Comparison of ENCODE assay signal across 7 cellular contexts in the genomic region with DNA sequence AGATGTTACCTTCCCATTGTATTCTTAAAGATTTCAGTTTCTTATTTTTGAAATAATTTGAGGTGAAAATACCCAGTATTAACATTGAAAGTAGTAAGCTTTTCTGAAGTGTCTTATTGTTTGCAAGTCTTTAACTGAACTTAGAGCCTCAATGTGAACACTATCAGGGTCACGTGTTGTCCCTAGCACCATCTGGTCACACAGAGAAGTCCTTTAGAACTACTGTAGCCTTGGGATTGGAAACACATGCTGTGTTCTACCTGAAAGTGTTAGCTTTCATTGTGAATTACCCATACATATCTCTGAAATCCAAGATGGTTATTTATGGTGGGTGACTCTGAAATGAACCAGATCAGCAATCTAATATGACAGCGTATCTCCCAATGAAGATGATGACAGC.
DNase-seq lines count a peak whose midpoint lies in the region; FAIRE-seq and TF ChIP-seq lines count a peak whose summit lies in the region.
"Not testable (repeated sequence)": the region's sequence is repeated elsewhere in the genome, so short reads cannot be mapped to it uniquely, and the experiment has no call there.

No MANE protein-coding gene starts in this region.

- H3K79me2 ChIP-seq in keratinocyte (ENCODE audit: control insufficient read depth, insufficient read depth, low read length): not testable (repeated sequence)

- FAIRE-seq in H54 (lab: Jason Lieb, UNC) (peak; percentile 92), keratinocyte (lab: Jason Lieb, UNC) (peak; percentile 86)

- not testable (repeated sequence) for H3K9ac ChIP-seq in keratinocyte (ENCODE audit: control insufficient read depth, extremely low read depth, insufficient read depth, low read length)

- H3K9me1 ChIP-seq in keratinocyte (ENCODE audit: control insufficient read depth, extremely low read depth, insufficient read depth, low read length): not testable (repeated sequence)

- H2AFZ ChIP-seq in keratinocyte (ENCODE audit: control insufficient read depth, low read length): not testable (repeated sequence)

- not testable (repeated sequence) for H3K4me2 ChIP-seq in keratinocyte (ENCODE audit: control insufficient read depth, extremely low read depth, insufficient read depth, low read depth, low read length)

- not testable (repeated sequence) for TF ChIP-seq POLR2A in H54 (IDR thresholded peaks at IDR 0.05; ENCODE audit: low read depth, low read length)

- DNase-seq in H54 (ENCODE audit: insufficient read length, low spot score); keratinocyte (ENCODE audit: low read depth, low spot score): not testable (repeated sequence)
- DNase-seq in NCI-H2171 (lab: John Stamatoyannopoulos, UW) (peak; percentile 2), NCI-H69 (lab: John Stamatoyannopoulos, UW) (peak; percentile 49), SK-MEL-5 (ENCODE audit: low read depth, low spot score) (peak; percentile 9), cerebellar cortex (ENCODE audit: low spot score) (peak; percentile 1), retina (peak; percentile 1)

- H3K4me3 ChIP-seq in keratinocyte (ENCODE audit: control insufficient read depth in 2 of 3, extremely low read depth in 1 of 3, insufficient read depth in 2 of 3, low read depth in 1 of 3, low read length in 3 of 3): not testable (repeated sequence)

- dilution Hi-C loops in keratinocyte (cut with MboI; ENCODE audit: extremely low pct_ligation_motif_present, low sequenced_read_pairs): not testable (repeated sequence)

- not testable (repeated sequence) for TF ChIP-seq CTCF in keratinocyte (optimal IDR thresholded peaks at IDR 0.05 in 1 of 3, IDR thresholded peaks at IDR 0.05 in 1 of 3, conservative IDR thresholded peaks at IDR 0.05 in 1 of 3; ENCODE audit: extremely low read depth in 1 of 3, insufficient read depth in 2 of 3, low read length in 3 of 3)

- H3K27ac ChIP-seq in keratinocyte (ENCODE audit: control insufficient read depth, insufficient read depth, low read length): not testable (repeated sequence)

- not testable (repeated sequence) for H3K27me3 ChIP-seq in keratinocyte (ENCODE audit: control insufficient read depth, extremely low read depth, insufficient read depth, low read length)

- not testable (repeated sequence) for H3K9me3 ChIP-seq in keratinocyte (ENCODE audit: control insufficient read depth, low read depth, low read length)

- in situ Hi-C loops in SK-MEL-5 (cut with HindIII; ENCODE audit: low pct_unique_long_range_greater_than_20kb, low sequenced_read_pairs): not testable (repeated sequence)

- not testable (repeated sequence) for H3K4me1 ChIP-seq in keratinocyte (ENCODE audit: control insufficient read depth, extremely low read depth, insufficient read depth, low read length)

- not testable (repeated sequence) for H3K36me3 ChIP-seq in keratinocyte (ENCODE audit: control insufficient read depth in 2 of 2, extremely low read depth in 1 of 2, insufficient read depth in 2 of 2, low read length in 2 of 2)

- H4K20me1 ChIP-seq in keratinocyte (ENCODE audit: control insufficient read depth, extremely low read depth, insufficient read depth, low read length): not testable (repeated sequence)
